Comparison of ENCODE assay signal across 8 cellular contexts in genomic region chr6:56757585-56757984, GRCh38.
DNase-seq lines count a peak whose midpoint lies in the region; ATAC-seq and TF ChIP-seq lines count a peak whose summit lies in the region.

No MANE protein-coding gene starts in this region.

- ATAC-seq in WTC11 (peak; percentile 74), GM18861 (IDR thresholded peaks at IDR 0.05; ENCODE audit: unreplicated experiment) (no peak), HG02588 (IDR thresholded peaks at IDR 0.05; ENCODE audit: unreplicated experiment) (no peak)

- H3K27me3 Mint-ChIP-seq in WTC11 (ENCODE audit: low read depth): no peaks in the 10 kb centered on the region

- H3K4me3 ChIP-seq in AG09309 (ENCODE audit: control insufficient read depth, low read depth, low read length) (no peak overlapping the region), HAP-1 (no peak overlapping the region)

- TF ChIP-seq CTCF in AG09309 (IDR thresholded peaks at IDR 0.05; ENCODE audit: control insufficient read depth, insufficient read depth, low read depth, low read length, missing control alignments): peak; percentile 55
- no peak for TF ChIP-seq CTCF in WTC11 (IDR thresholded peaks at IDR 0.05)

- no peaks in the 10 kb centered on the region for H3K9me3 ChIP-seq in HAP-1

- no peaks in the 10 kb centered on the region for H3K36me3 ChIP-seq in HAP-1 (replicated peaks)

- no peaks in the 10 kb centered on the region for H3K27me3 ChIP-seq in HAP-1 (ENCODE audit: low read depth)
- H3K27me3 ChIP-seq in layer of hippocampus (ENCODE audit: control insufficient read depth, insufficient read depth, low read length): no peaks in the 10 kb centered on the region

- peaks cover 40% of the 10 kb centered on the region for H3K4me1 ChIP-seq in HAP-1

- no peaks in the 10 kb centered on the region for H3K36me3 Mint-ChIP-seq in WTC11

- H3K27ac ChIP-seq in layer of hippocampus (ENCODE audit: low read depth, low read length): peak overlapping the region; percentile 71

- peaks cover 75% of the 10 kb centered on the region for H3K4me1 Mint-ChIP-seq in WTC11

- peak overlapping the region; percentile 15; the same call in 1 of the 2 replicates for H3K27ac Mint-ChIP-seq in WTC11

- in situ Hi-C loops in HAP-1 (cut with MboI; ENCODE audit: low sequenced_read_pairs): no loop called here

- POLR2A ChIA-PET in WTC11 (lab: Charles Lee): no interaction called here

- DNase-seq in AG09309 (ENCODE audit: low read depth) (no peak), HAP-1 (ENCODE audit: low spot score in 2 of 2) (peak; percentile 47 to 51), WTC11 (ENCODE audit: low spot score) (no peak), NCI-H2107 treated with DMSO at 0.1 percent for 48 hours (lab: John Stamatoyannopoulos, UW; ENCODE audit: unreplicated experiment) (no peak), NCI-H2171 (lab: John Stamatoyannopoulos, UW) (no peak)

- CTCF ChIA-PET in WTC11 (lab: Charles Lee): interaction anchor here (0.8 to 3.9 kb wide), 8 partner anchors 10 to 198 kb away, joined by 3 to 14 read pairs (median 7); partner anchors contain the start of gene BEND6

- no peaks in the 10 kb centered on the region for H3K9me3 Mint-ChIP-seq in WTC11

- H3K4me3 Mint-ChIP-seq in WTC11: no peak overlapping the region

TF ChIP-seq in WTC11, 78 proteins besides CTCF, POLR2A, EP300 and RAD21:
- TF ChIP-seq GTF2I (CRISPR knock-in tag; conservative IDR thresholded peaks at IDR 0.05) (no peak), CREB1 (CRISPR knock-in tag; IDR thresholded peaks at IDR 0.05) (no peak), ZNF263 (CRISPR knock-in tag; IDR thresholded peaks at IDR 0.05; ENCODE audit: low read depth) (no peak)

Comparison
In these comparisons a context has a peak if more than half of its experiments do, and no peak if none do; other contexts are left out.
1. DNase-seq: peak in HAP-1 (2 of 2); none in AG09309 (single experiment), WTC11 (single experiment), NCI-H2107 treated with DMSO at 0.1 percent for 48 hours (single experiment) and NCI-H2171 (single experiment).